ENCODE assay signal across 24 cellular contexts in the genomic region with DNA sequence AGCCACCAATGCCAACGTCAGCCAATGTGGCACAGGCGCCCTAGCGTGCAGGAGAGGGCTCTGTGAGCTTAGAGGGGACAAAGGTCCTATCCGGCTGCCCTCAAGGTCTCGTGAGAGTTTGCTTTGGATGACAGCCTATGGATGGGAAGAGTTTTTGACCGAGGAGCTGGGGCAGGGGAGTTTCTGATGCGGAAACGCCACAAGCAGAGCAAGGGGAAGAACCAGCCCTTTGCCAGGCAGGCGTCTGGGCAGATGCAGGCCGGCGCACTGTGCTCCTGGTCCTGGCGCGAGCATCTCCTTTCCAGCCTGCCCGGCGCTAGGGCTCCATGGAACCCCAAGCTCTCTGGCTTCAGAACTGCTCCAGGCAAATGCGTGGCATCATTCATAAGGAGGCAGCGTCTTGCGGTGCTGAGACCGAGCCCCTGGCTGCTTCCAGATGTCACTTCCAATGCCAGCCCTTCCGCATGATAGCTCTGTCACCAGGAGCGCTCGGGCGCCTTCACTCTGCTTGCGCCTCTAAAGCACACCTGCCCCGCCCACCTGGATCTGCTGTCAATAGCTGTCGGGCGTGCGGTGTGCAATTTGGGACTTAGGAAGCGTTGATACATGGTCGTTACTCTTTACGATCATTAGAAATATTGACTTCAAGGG.
"Had no signal": no experiment of that assay in that cellular context is flagged by ENCODE, and none has a peak within 500 bp of the region (broad histone marks: within the 10 kb centered on the region; RNA-seq: fewer than 3 reads in every experiment).

No MANE protein-coding gene starts in this region.

- H3K27me3 ChIP-seq: ascending aorta, cardiac muscle cell, foreskin keratinocyte, pancreas, tibial nerve had no signal

- DNase-seq: activated CD4-positive, alpha-beta T cell treated with anti-CD3 and anti-CD28 coated beads for 48 hours; activated CD4-positive, alpha-beta T cell treated with anti-CD3 and anti-CD28 coated beads, Interleukin-2, amount 50 U/mL, for 48 hours; activated CD8-positive, alpha-beta memory T cell treated with anti-CD3 and anti-CD28 coated beads for 24 hours; activated effector memory CD4-positive, alpha-beta T cell treated with Interleukin-2 at 50 U/mL for 16 hours; activated naive CD4-positive, alpha-beta T cell treated with anti-CD3 and anti-CD28 coated beads for 36 hours; activated naive CD8-positive, alpha-beta T cell treated with anti-CD3 and anti-CD28 coated beads, Interleukin-2, amount 10 ng/mL, durations not matched to agents 7 days and 5 days; cerebellar nuclear complex; cortex of kidney; foreskin keratinocyte; left ventricle myocardium superior; mammary epithelial cell; naive B cell; nephron progenitor cell; pancreas; psoas muscle; right cardiac atrium; stimulated activated naive CD4-positive, alpha-beta T cell; SW 1271; T-helper 9 cell had no signal

- H3K4me1 ChIP-seq: ascending aorta, foreskin keratinocyte, pancreas, psoas muscle, tibial nerve had no signal

- H3K36me3 ChIP-seq: ascending aorta, cardiac muscle cell, pancreas, tibial nerve had no signal

- H3K9me3 ChIP-seq: ascending aorta, pancreas, psoas muscle, tibial nerve had no signal

- H3K27ac ChIP-seq: ascending aorta, cardiac muscle cell, foreskin keratinocyte, pancreas, psoas muscle, tibial nerve, VCaP had no signal

- H3K4me3 ChIP-seq: ascending aorta, cardiac muscle cell, pancreas, psoas muscle, tibial nerve had no signal

- ATAC-seq: activated CD4-positive, CD25-positive, alpha-beta regulatory T cell treated with anti-CD3 and anti-CD28 coated beads, Interleukin-2, amount 50 U/mL, for 24 hours; foreskin keratinocyte; left ventricle myocardium superior; pancreas; psoas muscle; right cardiac atrium had no signal
